In genomic region chr20:10540636-10541493, GRCh38 we compare ENCODE assay signal across 9 cellular contexts.
DNase-seq lines count a peak whose midpoint lies in the region; ATAC-seq and TF ChIP-seq lines count a peak whose summit lies in the region.
"Had no signal": no experiment of that assay in that cellular context is flagged by ENCODE, and none has a peak within 500 bp of the region (broad histone marks: within the 10 kb centered on the region; RNA-seq: fewer than 3 reads in every experiment).

No MANE protein-coding gene starts in this region.

- ATAC-seq in effector memory CD8-positive, alpha-beta T cell (replicated peaks), result peak; percentile 47
- ATAC-seq in HG03469 (IDR thresholded peaks at IDR 0.05; ENCODE audit: unreplicated experiment) (no peak), GM19395 (IDR thresholded peaks at IDR 0.05; ENCODE audit: unreplicated experiment) (no peak)

- H3K36me3 ChIP-seq in BJ (ENCODE audit: control insufficient read depth, insufficient read depth, low read length), result no peaks in the 10 kb centered on the region

- peaks cover 9 to 16% of the 10 kb centered on the region in 2 donors for H3K4me1 Mint-ChIP-seq in effector memory CD8-positive, alpha-beta T cell (ENCODE audit: low read depth in 2 of 2)
- H3K4me1 Mint-ChIP-seq in activated naive CD8-positive, alpha-beta T cell treated with anti-CD3 and anti-CD28 coated beads for 36 hours, result peaks cover 23% of the 10 kb centered on the region

- H3K27me3 Mint-ChIP-seq in effector memory CD8-positive, alpha-beta T cell, result no peaks in the 10 kb centered on the region
- H3K27me3 Mint-ChIP-seq in activated naive CD8-positive, alpha-beta T cell treated with anti-CD3 and anti-CD28 coated beads for 36 hours, result no peaks in the 10 kb centered on the region

- DNase-seq in BJ (ENCODE audit: low read depth) (peak; percentile 49), M059J (ENCODE audit: low read depth) (peak; percentile 93), myocyte (ENCODE audit: low read depth) (peak; percentile 56), COR-L47 (lab: John Stamatoyannopoulos, UW) (no peak)
- no peak for DNase-seq in effector memory CD8-positive, alpha-beta T cell
- DNase-seq in activated naive CD8-positive, alpha-beta T cell treated with anti-CD3 and anti-CD28 coated beads for 36 hours, result no peak
- DNase-seq: cerebellar nuclear complex had no signal

- H3K36me3 Mint-ChIP-seq in effector memory CD8-positive, alpha-beta T cell (ENCODE audit: insufficient read depth), result no peaks in the 10 kb centered on the region
- H3K36me3 Mint-ChIP-seq in activated naive CD8-positive, alpha-beta T cell treated with anti-CD3 and anti-CD28 coated beads for 36 hours, result peaks cover 1% of the 10 kb centered on the region

- no peak for TF ChIP-seq CTCF in BJ (IDR thresholded peaks at IDR 0.05; ENCODE audit: insufficient read depth, low read depth, low read length)

- H3K4me3 ChIP-seq in BJ (ENCODE audit: low read depth, low read length), result no peak overlapping the region

- no peaks in the 10 kb centered on the region for H3K9me3 Mint-ChIP-seq in effector memory CD8-positive, alpha-beta T cell
- H3K9me3 Mint-ChIP-seq in activated naive CD8-positive, alpha-beta T cell treated with anti-CD3 and anti-CD28 coated beads for 36 hours, result no peaks in the 10 kb centered on the region

- CTCF ChIA-PET in BJ (lab: Yijun Ruan, JAX), result no interaction called here

- peak overlapping the region in 1 of 2 donors; percentile 72 for H3K27ac Mint-ChIP-seq in effector memory CD8-positive, alpha-beta T cell
- no peak overlapping the region for H3K27ac Mint-ChIP-seq in activated naive CD8-positive, alpha-beta T cell treated with anti-CD3 and anti-CD28 coated beads for 36 hours

- H3K27me3 ChIP-seq in BJ (ENCODE audit: control insufficient read depth, insufficient read depth, low read length), result no peaks in the 10 kb centered on the region

- POLR2A ChIA-PET in BJ (lab: Charles Lee), result no interaction called here

- peak overlapping the region in 1 of 2 donors; percentile 24 for H3K4me3 Mint-ChIP-seq in effector memory CD8-positive, alpha-beta T cell
- no peak overlapping the region for H3K4me3 Mint-ChIP-seq in activated naive CD8-positive, alpha-beta T cell treated with anti-CD3 and anti-CD28 coated beads for 36 hours

Comparison
In these comparisons a context has a peak if more than half of its experiments do, and no peak if none do; other contexts are left out.
1. DNase-seq: peak in BJ (single experiment), M059J (single experiment) and myocyte (single experiment); none in effector memory CD8-positive, alpha-beta T cell (0 of 3), activated naive CD8-positive, alpha-beta T cell treated with anti-CD3 and anti-CD28 coated beads for 36 hours (single experiment) and COR-L47 (single experiment).